In genomic region chrX:9352683-9353430, GRCh38 we compare ENCODE assay signal across 8 cellular contexts.
DNase-seq lines count a peak whose midpoint lies in the region; ATAC-seq and TF ChIP-seq lines count a peak whose summit lies in the region.

No MANE protein-coding gene starts in this region.

- intact Hi-C loops in activated B cell treated with CpG ODN at 0.5 μM for 24 hours (cut with micrococcal nuclease), result loop anchor here (1.0 to 10.0 kb wide), 5 partner anchors 11 to 608 kb away; no protein-coding TSS in a partner anchor

- H3K27me3 ChIP-seq in upper lobe of left lung, result no peaks in the 10 kb centered on the region

- TF ChIP-seq EP300 in upper lobe of left lung (IDR thresholded peaks at IDR 0.05), result peak in 1 of 4 donors; percentile 19

- no peak overlapping the region for H3K4me3 ChIP-seq in upper lobe of left lung

- peak overlapping the region in 3 of 4 donors; percentile 62 to 76 (median 75) for H3K27ac ChIP-seq in upper lobe of left lung

- TF ChIP-seq CTCF in activated B cell treated with CpG ODN at 0.5 μM for 24 hours (IDR thresholded peaks at IDR 0.05) (no peak), upper lobe of left lung (IDR thresholded peaks at IDR 0.05) (no peak)

- H3K27me3 Mint-ChIP-seq in activated B cell treated with CpG ODN at 0.5 μM for 24 hours, result no peaks in the 10 kb centered on the region

- peak overlapping the region; percentile 80 for H3K27ac Mint-ChIP-seq in activated B cell treated with CpG ODN at 0.5 μM for 24 hours

- 49 to 51% methylated on average over 15 to 16 of the region's 16 CpGs for WGBS in upper lobe of left lung, 2 donors

- H3K4me1 ChIP-seq in upper lobe of left lung, result peaks cover 0 to 6% (median 0%) of the 10 kb centered on the region in 4 donors

- ATAC-seq in GM21367 (IDR thresholded peaks at IDR 0.05; ENCODE audit: unreplicated experiment) (peak; percentile 76), HG03520 (IDR thresholded peaks at IDR 0.05; ENCODE audit: unreplicated experiment) (peak; percentile 86), activated B cell treated with CpG ODN at 0.5 μM for 24 hours (ENCODE audit: low read depth) (peak; percentile 71), upper lobe of left lung (ENCODE audit: low FRiP score in 2 of 2) (peak; percentile 65 to 78)

- H3K9me3 ChIP-seq in upper lobe of left lung, result no peaks in the 10 kb centered on the region

- POLR2A ChIA-PET in activated B cell treated with CpG ODN at 0.5 μM for 24 hours (lab: Charles Lee), result interaction anchor here (0.8 to 1.7 kb wide), 5 partner anchors 12 to 111 kb away, joined by 3 to 22 read pairs (median 5); no protein-coding TSS in a partner anchor

- CTCF ChIA-PET in activated B cell treated with CpG ODN at 0.5 μM for 24 hours (lab: Charles Lee), result no interaction called here

- no peaks in the 10 kb centered on the region for H3K36me3 ChIP-seq in upper lobe of left lung

- no peak for TF ChIP-seq POLR2A in upper lobe of left lung (IDR thresholded peaks at IDR 0.05)

- no peaks in the 10 kb centered on the region for H3K9me3 Mint-ChIP-seq in activated B cell treated with CpG ODN at 0.5 μM for 24 hours

- H3K36me3 Mint-ChIP-seq in activated B cell treated with CpG ODN at 0.5 μM for 24 hours (ENCODE audit: low read depth), result no peaks in the 10 kb centered on the region

- H3K4me1 Mint-ChIP-seq in activated B cell treated with CpG ODN at 0.5 μM for 24 hours, result peaks cover 27% of the 10 kb centered on the region

- H3K4me3 Mint-ChIP-seq in activated B cell treated with CpG ODN at 0.5 μM for 24 hours, result peak overlapping the region; percentile 70

- DNase-seq in GM04503 (ENCODE audit: low read depth) (peak; percentile 49), activated B cell treated with CpG ODN at 0.5 μM for 24 hours (no peak), germinal center (ENCODE audit: low spot score) (peak; percentile 13), upper lobe of left lung (peak in 1 of 2 donors; percentile 81), NCI-H510A treated with DMSO at 0.1 percent for 48 hours (lab: John Stamatoyannopoulos, UW) (no peak), SHP77 treated with DMSO at 0.1 percent for 48 hours (lab: John Stamatoyannopoulos, UW) (no peak)

Comparison
In these comparisons a context has a peak if more than half of its experiments do, and no peak if none do; other contexts are left out.
1. DNase-seq: peak in GM04503 (single experiment) and germinal center (single experiment); none in activated B cell treated with CpG ODN at 0.5 μM for 24 hours (single experiment), NCI-H510A treated with DMSO at 0.1 percent for 48 hours (single experiment) and SHP77 treated with DMSO at 0.1 percent for 48 hours (single experiment).
2. Peak in every context shown above with its lines, with median percentiles within 50 percentile points of each other: ATAC-seq.